7 cellular contexts compared by ENCODE assay signal in the genomic region with DNA sequence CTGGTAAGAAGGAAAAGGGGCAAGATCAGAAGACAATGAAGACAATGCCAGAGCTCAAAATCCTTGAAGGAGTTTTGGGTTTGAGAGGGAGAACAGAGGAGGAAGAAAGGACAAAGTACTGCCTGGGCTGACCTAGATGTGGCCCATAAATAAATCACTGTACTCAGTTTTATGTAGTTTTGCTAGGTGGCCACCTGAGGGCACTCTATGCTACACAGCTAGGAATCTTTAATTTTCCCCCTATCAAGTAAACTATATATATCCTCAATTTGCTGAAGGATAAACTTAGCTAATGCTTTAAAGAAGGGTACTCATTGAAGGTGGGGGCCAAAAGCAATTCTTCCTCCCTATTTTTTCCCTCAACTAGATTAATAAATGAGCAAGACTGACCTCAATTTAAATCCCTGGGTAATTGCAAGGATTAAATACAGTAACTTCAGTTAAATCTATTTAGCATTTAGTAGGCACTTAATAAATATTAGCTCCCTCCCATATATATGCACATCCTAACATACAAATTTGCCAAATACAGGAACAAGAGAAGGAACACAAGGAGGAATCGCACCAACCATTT.
DNase-seq lines count a peak whose midpoint lies in the region; ATAC-seq and TF ChIP-seq lines count a peak whose summit lies in the region.

No MANE protein-coding gene starts in this region.

- H3K9me3 ChIP-seq in DND-41 (ENCODE audit: insufficient read depth, low read length, severe bottlenecking) (no peaks in the 10 kb centered on the region), mammary epithelial cell (replicated peaks; ENCODE audit: insufficient read depth, low read length) (no peaks in the 10 kb centered on the region), tibial artery (no peaks in the 10 kb centered on the region)

- ATAC-seq in DND-41 (ENCODE audit: insufficient read depth, low read depth) (peak; percentile 74), GM19043 (IDR thresholded peaks at IDR 0.05; ENCODE audit: low read depth, unreplicated experiment) (peak; percentile 57), HG03135 (IDR thresholded peaks at IDR 0.05; ENCODE audit: unreplicated experiment) (peak; percentile 75)

- H3K4me3 ChIP-seq in DND-41 (ENCODE audit: low read depth in 1 of 2, low read length in 2 of 2) (no peak overlapping the region), mammary epithelial cell (replicated peaks in 1 of 3; ENCODE audit: insufficient read depth in 1 of 3, low read depth in 2 of 3, low read length in 3 of 3) (no peak overlapping the region), tibial artery (no peak overlapping the region)

- TF ChIP-seq CTCF in DND-41 (IDR thresholded peaks at IDR 0.05; ENCODE audit: borderline replicate concordance, extremely low read depth, low read length, poor library complexity, severe bottlenecking): peak; percentile 67
- TF ChIP-seq CTCF in mammary epithelial cell (conservative IDR thresholded peaks at IDR 0.05 in 1 of 2, IDR thresholded peaks at IDR 0.05 in 1 of 2; ENCODE audit: extremely low read depth in 1 of 2, insufficient read depth in 1 of 2, low read depth in 1 of 2, low read length in 2 of 2): peak; percentile 55 to 64
- peak; percentile 22 to 42 for TF ChIP-seq CTCF in tibial artery (IDR thresholded peaks at IDR 0.05)

- in situ Hi-C loops in mammary epithelial cell (cut with MboI; ENCODE audit: low sequenced_read_pairs in 2 of 2): no loop called here

- 0% methylated on average over 1 of the region's 1 CpG for WGBS in mammary epithelial cell (ENCODE audit: low coverage, missing lambda C conversion rate)

- H3K27me3 ChIP-seq in DND-41 (ENCODE audit: insufficient read depth, low read length, poor library complexity) (no peaks in the 10 kb centered on the region), mammary epithelial cell (ENCODE audit: insufficient read depth, low read length) (no peaks in the 10 kb centered on the region), tibial artery (peaks cover 0 to 5% of the 10 kb centered on the region in 2 donors)

- CTCF ChIA-PET in mammary epithelial cell (lab: Charles Lee; ENCODE audit: low non-redundant PET): interaction anchor here (0.6 kb wide), 1 partner anchor 185 kb away, joined by 4 read pairs; no protein-coding TSS in a partner anchor

- dilution Hi-C loops in mammary epithelial cell (cut with HindIII; ENCODE audit: low sequenced_read_pairs): no loop called here

- H3K9ac ChIP-seq in DND-41 (ENCODE audit: low read depth, low read length) (no peak overlapping the region), mammary epithelial cell (ENCODE audit: insufficient read depth, low read length) (no peak overlapping the region)

- H3K27ac ChIP-seq in DND-41 (ENCODE audit: low read length) (no peak overlapping the region), mammary epithelial cell (ENCODE audit: insufficient read depth, low read depth, low read length) (no peak overlapping the region), tibial artery (no peak overlapping the region)

- intact Hi-C loops in mammary epithelial cell (cut with micrococcal nuclease): loop anchor here (1.0 to 5.0 kb wide), 5 partner anchors 719 to 1889 kb away; no protein-coding TSS in a partner anchor
- intact Hi-C loops in tibial artery (cut with DNase I; ENCODE audit: low total_unique reads): no loop called here

- no peak overlapping the region for H2AFZ ChIP-seq in DND-41 (ENCODE audit: low read depth, low read length)
- H2AFZ ChIP-seq in mammary epithelial cell (ENCODE audit: low read depth, low read length): peak overlapping the region; percentile 58

- DNase-seq in DND-41: peak; percentile 5
- DNase-seq in NCI-H446 (lab: John Stamatoyannopoulos, UW): peak; percentile 32 to 57
- peak; percentile 14 for DNase-seq in mammary epithelial cell
- peak; percentile 66 for DNase-seq in left kidney (ENCODE audit: low read depth, low spot score)
- DNase-seq in tibial artery: no peak

- H3K4me2 ChIP-seq in DND-41 (ENCODE audit: insufficient read depth, low read length): peak overlapping the region; percentile 32
- H3K4me2 ChIP-seq in mammary epithelial cell (ENCODE audit: insufficient read depth, low read depth, low read length): peak overlapping the region; percentile 76

- no TSS peak for BruUV-seq in mammary epithelial cell (replicated peaks; lab: Mats Ljungman, UMichigan)

- no peaks in the 10 kb centered on the region for H3K36me3 ChIP-seq in DND-41 (ENCODE audit: insufficient read depth, low read length)
- no peaks in the 10 kb centered on the region for H3K36me3 ChIP-seq in mammary epithelial cell (ENCODE audit: insufficient read depth, low read length)
- no peaks in the 10 kb centered on the region for H3K36me3 ChIP-seq in tibial artery

- H3K4me1 ChIP-seq in DND-41 (ENCODE audit: insufficient read depth, low read length) (peaks cover 6% of the 10 kb centered on the region; the same call in 1 of the 2 replicates), mammary epithelial cell (ENCODE audit: insufficient read depth, low read length) (peaks cover 7% of the 10 kb centered on the region), tibial artery (peaks cover 0 to 6% (median 2%) of the 10 kb centered on the region in 4 donors)

- H4K20me1 ChIP-seq in DND-41 (ENCODE audit: insufficient read depth, low read length) (no peaks in the 10 kb centered on the region), mammary epithelial cell (ENCODE audit: insufficient read depth, low read length) (no peaks in the 10 kb centered on the region)

- H3K79me2 ChIP-seq in DND-41 (ENCODE audit: insufficient read depth, low read length) (no peaks in the 10 kb centered on the region), mammary epithelial cell (ENCODE audit: insufficient read depth, low read length) (no peaks in the 10 kb centered on the region)

Comparison
In these comparisons a context has a peak if more than half of its experiments do, and no peak if none do; other contexts are left out.
1. DNase-seq: peak in DND-41 (single experiment), NCI-H446 (2 of 2), mammary epithelial cell (single experiment) and left kidney (single experiment); none in tibial artery (0 of 2).
2. Peak in every context shown above with its lines, with median percentiles within 50 percentile points of each other: ATAC-seq and CTCF ChIP-seq.